Comparison of ENCODE assay signal across 24 cellular contexts in the genomic region with DNA sequence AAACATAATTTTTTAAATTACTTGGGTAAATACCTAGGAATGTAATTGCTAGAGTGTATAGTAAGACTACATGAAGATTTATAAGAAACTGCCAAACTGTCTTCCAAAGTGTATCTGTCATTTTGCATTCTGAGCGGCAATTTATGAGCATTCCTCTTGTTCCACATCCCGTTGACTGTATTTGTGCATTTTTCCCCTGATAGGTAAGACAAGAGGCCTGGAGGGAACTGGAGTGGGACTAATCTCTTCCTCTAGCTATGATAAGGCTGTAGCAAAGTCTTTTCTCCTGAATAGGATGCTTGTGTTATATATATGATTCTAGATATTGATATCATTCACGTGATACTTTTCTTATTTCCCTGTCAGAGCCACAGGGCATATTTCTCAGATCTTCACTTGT.
"Had no signal": no experiment of that assay in that cellular context is flagged by ENCODE, and none has a peak within 500 bp of the region (broad histone marks: within the 10 kb centered on the region; RNA-seq: fewer than 3 reads in every experiment).

No MANE protein-coding gene starts in this region.

- H3K27me3 ChIP-seq: MG63, SJSA1 had no signal

- DNase-seq: IMR-90; Karpas-422; KG1; MG63; NCI-H1092; NCI-H1105 treated with DMSO at 0.1 percent for 48 hours; NCI-H1417 treated with DMSO at 0.1 percent for 48 hours; NCI-H146; NCI-H1694 treated with DMSO at 0.1 percent for 48 hours; NCI-H1930; NCI-H2081; NCI-H2107; NCI-H2171 treated with DMSO at 0.1 percent for 48 hours; NCI-H524; NCI-H69; NCI-H774; NK-92 treated with Interleukin-12 subunit alpha and Interleukin-12 subunit beta, amount 100 ng/mL, for 24 hours; OCI-M1; Right ventricle myocardium superior; RPMI8226; SIG-M5 had no signal

- H3K4me1 ChIP-seq: SJSA1 had no signal

- H3K4me3 ChIP-seq: MG63, SJSA1, SK-N-MC had no signal

- H3K27ac ChIP-seq: SJSA1, SK-N-MC had no signal

- H3K36me3 ChIP-seq: MG63, SJSA1 had no signal

- H3K9me3 ChIP-seq: MG63, SJSA1 had no signal

- ATAC-seq: HepG2 had no signal
